35 cellular contexts compared by ENCODE assay signal in genomic region chr7:140433396-140433795, GRCh38. TPM values are rescaled to one million over a fixed set of nuclear protein-coding genes. Genes with fewer than 3 reads are reported as not detected.
"Had no signal": no experiment of that assay in that cellular context is flagged by ENCODE, and none has a peak within 500 bp of the region (broad histone marks: within the 10 kb centered on the region; RNA-seq: fewer than 3 reads in every experiment).

No MANE protein-coding gene starts in this region.

- H3K4me3 Mint-ChIP-seq: activated CD4-positive, alpha-beta memory T cell treated with anti-CD3 and anti-CD28 coated beads, Interleukin-2, amount 10 ng/mL, durations not matched to agents 7 days and 5 days; activated CD4-positive, alpha-beta T cell treated with anti-CD3 and anti-CD28 coated beads, Interleukin-2, amount 10 ng/mL, durations not matched to agents 7 days and 5 days; activated naive CD8-positive, alpha-beta T cell; activated T-cell treated with anti-CD3 and anti-CD28 coated beads, Interleukin-2, amount 50 U/mL, for 24 hours; activated T-cell treated with anti-CD3 and anti-CD28 coated beads, Interleukin-2, amount 50 U/mL, for 72 hours; effector memory CD8-positive, alpha-beta T cell; T-helper 17 cell; T-helper 2 cell treated with Interferon-gamma antibody and Interleukin-4, amounts not matched to agents 5 μg/mL and 100 μg/mL, for 36 hours had no signal

- FAIRE-seq: astrocyte, bronchial epithelial cell, colon had no signal

- ATAC-seq: activated T-cell treated with anti-CD3 and anti-CD28 coated beads, Interleukin-2, amount 50 U/mL, for 72 hours; effector memory CD8-positive, alpha-beta T cell; foreskin keratinocyte; gastrocnemius medialis; T-helper 17 cell had no signal

- H3K27me3 ChIP-seq: brain microvascular endothelial cell, esophagus muscularis mucosa, foreskin keratinocyte, gastrocnemius medialis had no signal

- H3K27ac Mint-ChIP-seq: activated CD4-positive, alpha-beta memory T cell treated with anti-CD3 and anti-CD28 coated beads, Interleukin-2, amount 10 ng/mL, durations not matched to agents 7 days and 5 days; activated CD4-positive, alpha-beta T cell treated with anti-CD3 and anti-CD28 coated beads, Interleukin-2, amount 10 ng/mL, durations not matched to agents 7 days and 5 days; activated naive CD8-positive, alpha-beta T cell; activated T-cell treated with anti-CD3 and anti-CD28 coated beads, Interleukin-2, amount 50 U/mL, for 24 hours; activated T-cell treated with anti-CD3 and anti-CD28 coated beads, Interleukin-2, amount 50 U/mL, for 72 hours; effector memory CD8-positive, alpha-beta T cell; T-helper 17 cell; T-helper 2 cell treated with Interferon-gamma antibody and Interleukin-4, amounts not matched to agents 5 μg/mL and 100 μg/mL, for 36 hours had no signal

- H3K4me1 Mint-ChIP-seq: activated CD4-positive, alpha-beta memory T cell treated with anti-CD3 and anti-CD28 coated beads, Interleukin-2, amount 10 ng/mL, durations not matched to agents 7 days and 5 days; activated CD4-positive, alpha-beta T cell treated with anti-CD3 and anti-CD28 coated beads, Interleukin-2, amount 10 ng/mL, durations not matched to agents 7 days and 5 days; T-helper 17 cell had no signal

- H3K36me3 ChIP-seq: brain microvascular endothelial cell, esophagus muscularis mucosa, gastrocnemius medialis had no signal

- DNase-seq: activated CD4-positive, alpha-beta memory T cell treated with anti-CD3 and anti-CD28 coated beads, Interleukin-2, amount 10 ng/mL, durations not matched to agents 7 days and 5 days; activated CD4-positive, alpha-beta T cell treated with anti-CD3 and anti-CD28 coated beads for 1 hour; activated CD4-positive, alpha-beta T cell treated with anti-CD3 and anti-CD28 coated beads for 4 hours; activated CD4-positive, alpha-beta T cell treated with anti-CD3 and anti-CD28 coated beads, Interleukin-2, amount 10 ng/mL, durations not matched to agents 7 days and 5 days; activated CD4-positive, alpha-beta T cell treated with anti-CD3 and anti-CD28 coated beads, Interleukin-2, amount 50 U/mL, for 4 hours; activated CD8-positive, alpha-beta memory T cell treated with anti-CD3 and anti-CD28 coated beads, Interleukin-2, amount 50 U/mL, for 48 hours; activated effector memory CD4-positive, alpha-beta T cell treated with Interleukin-2 at 50 U/mL for 16 hours; activated gamma-delta T cell treated with Interleukin-2 at 50 U/mL for 16 hours; activated naive CD4-positive, alpha-beta T cell treated with anti-CD3 and anti-CD28 coated beads, Interleukin-2, amount 50 U/mL, for 16 hours; activated naive CD4-positive, alpha-beta T cell treated with Interleukin-2 at 50 U/mL for 16 hours; activated T-cell treated with anti-CD3 and anti-CD28 coated beads for 4 hours; activated T-cell treated with anti-CD3 and anti-CD28 coated beads, Interleukin-2, amount 50 U/mL, for 24 hours; activated T-cell treated with anti-CD3 and anti-CD28 coated beads, Interleukin-2, amount 50 U/mL, for 72 hours; amniotic stem cell; anterior cingulate cortex; brain microvascular endothelial cell; cortex of kidney; dermis blood vessel endothelial cell; effector CD4-positive, alpha-beta T cell; effector memory CD8-positive, alpha-beta T cell; erythroblast; foreskin keratinocyte; gastrocnemius medialis; glutamatergic neuron; T-helper 1 cell; T-helper 17 cell; T1000 had no signal

- H3K9me3 ChIP-seq: esophagus muscularis mucosa, gastrocnemius medialis had no signal

- H3K9me3 Mint-ChIP-seq: activated CD4-positive, alpha-beta memory T cell treated with anti-CD3 and anti-CD28 coated beads, Interleukin-2, amount 10 ng/mL, durations not matched to agents 7 days and 5 days; activated CD4-positive, alpha-beta T cell treated with anti-CD3 and anti-CD28 coated beads, Interleukin-2, amount 10 ng/mL, durations not matched to agents 7 days and 5 days; activated T-cell treated with anti-CD3 and anti-CD28 coated beads, Interleukin-2, amount 50 U/mL, for 24 hours; activated T-cell treated with anti-CD3 and anti-CD28 coated beads, Interleukin-2, amount 50 U/mL, for 72 hours; effector memory CD8-positive, alpha-beta T cell; T-helper 2 cell treated with Interferon-gamma antibody and Interleukin-4, amounts not matched to agents 5 μg/mL and 100 μg/mL, for 36 hours had no signal

- H3K4me1 ChIP-seq: foreskin keratinocyte, gastrocnemius medialis had no signal

- H3K4me3 ChIP-seq: esophagus muscularis mucosa, gastrocnemius medialis had no signal

- H3K27me3 Mint-ChIP-seq: activated CD4-positive, alpha-beta memory T cell treated with anti-CD3 and anti-CD28 coated beads, Interleukin-2, amount 10 ng/mL, durations not matched to agents 7 days and 5 days; activated CD4-positive, alpha-beta T cell treated with anti-CD3 and anti-CD28 coated beads, Interleukin-2, amount 10 ng/mL, durations not matched to agents 7 days and 5 days; activated naive CD8-positive, alpha-beta T cell; activated T-cell treated with anti-CD3 and anti-CD28 coated beads, Interleukin-2, amount 50 U/mL, for 24 hours; effector memory CD8-positive, alpha-beta T cell; T-helper 17 cell had no signal

- H3K27ac ChIP-seq: brain microvascular endothelial cell, esophagus muscularis mucosa, foreskin keratinocyte, gastrocnemius medialis had no signal

- H3K36me3 Mint-ChIP-seq: activated naive CD8-positive, alpha-beta T cell had no signal

RNA-seq across cellular contexts. Expression of gene RAB19, which starts 29.5 kb away (rescaled TPM):
- total RNA-seq: astrocyte, bronchial epithelial cell, cardiac septum, chondrocyte, dermis blood vessel endothelial cell, esophagus muscularis mucosa, gastrocnemius medialis had no signal
- polyA plus RNA-seq: foreskin keratinocyte had no signal
